Comparison of ENCODE assay signal across 16 cellular contexts in the genomic region with DNA sequence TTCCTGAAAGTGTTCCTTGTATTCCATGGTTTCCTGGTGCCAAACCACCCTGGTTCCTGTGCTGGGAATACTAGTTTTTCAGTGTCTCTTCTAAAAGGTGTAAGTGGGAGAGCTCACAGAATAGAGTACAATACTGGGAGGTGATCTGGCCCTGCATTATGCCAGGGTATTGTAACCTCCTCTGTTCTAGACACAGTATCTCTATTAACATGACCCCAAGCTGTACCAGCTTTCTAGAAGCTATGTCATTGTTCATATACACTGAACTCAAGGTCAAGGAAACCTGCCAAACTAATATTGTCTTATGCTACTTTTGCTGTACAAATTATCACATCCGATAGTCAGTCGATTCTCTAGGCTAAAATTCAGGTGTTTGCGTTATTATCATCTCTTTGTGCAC. TPM values are rescaled to one million over a fixed set of nuclear protein-coding genes. Genes with fewer than 3 reads are reported as not detected.
A peak's percentile ranks its signal among the peaks of the same experiment; 100 is the strongest.
DNase-seq lines count a peak whose midpoint lies in the region; TF ChIP-seq lines count a peak whose summit lies in the region.
"Had no signal": no experiment of that assay in that cellular context is flagged by ENCODE, and none has a peak within 500 bp of the region (broad histone marks: within the 10 kb centered on the region; RNA-seq: fewer than 3 reads in every experiment).

No MANE protein-coding gene starts in this region.

- H3K9me2 ChIP-seq in MM.1S (replicated peaks; ENCODE audit: insufficient read depth, low read length), result no peaks in the 10 kb centered on the region

- H4K20me1 ChIP-seq in MM.1S (ENCODE audit: insufficient read depth, low read length), result no peaks in the 10 kb centered on the region
- H4K20me1 ChIP-seq in neural progenitor cell (ENCODE audit: low read depth), result no peaks in the 10 kb centered on the region

- no peaks in the 10 kb centered on the region for H3K9me3 ChIP-seq in MM.1S (replicated peaks; ENCODE audit: insufficient read depth, low read length)
- no peaks in the 10 kb centered on the region for H3K9me3 ChIP-seq in vagina
- no peaks in the 10 kb centered on the region for H3K9me3 ChIP-seq in neural progenitor cell (ENCODE audit: low read depth)

- TF ChIP-seq POLR2A in vagina (IDR thresholded peaks at IDR 0.05), result no peak

- peaks cover 88% of the 10 kb centered on the region for H3K36me3 Mint-ChIP-seq in brain
- H3K36me3 Mint-ChIP-seq in nephron (ENCODE audit: low read depth), result peaks cover 65% of the 10 kb centered on the region
- peaks cover 44% of the 10 kb centered on the region for H3K36me3 Mint-ChIP-seq in neural progenitor cell
- H3K36me3 Mint-ChIP-seq: CD8-positive, alpha-beta T cell had no signal

- no peak overlapping the region for H3K9ac ChIP-seq in MM.1S (ENCODE audit: low read length)
- no peak overlapping the region for H3K9ac ChIP-seq in neural progenitor cell
- H3K9ac ChIP-seq: GM23248 had no signal

- no peak overlapping the region for H2AFZ ChIP-seq in MM.1S (ENCODE audit: low read length)
- no peak overlapping the region for H2AFZ ChIP-seq in neural progenitor cell (replicated peaks)
- H2AFZ ChIP-seq: GM23248 had no signal

- intact Hi-C loops in vagina (cut with DNase I), result no loop called here

- H3K79me2 ChIP-seq in MM.1S (ENCODE audit: low read length), result peaks cover 79% of the 10 kb centered on the region
- peaks cover 28% of the 10 kb centered on the region for H3K79me2 ChIP-seq in neural progenitor cell (ENCODE audit: low read depth)

- H3K4me3 Mint-ChIP-seq in brain (no peak overlapping the region), nephron (no peak overlapping the region), neural progenitor cell (no peak overlapping the region)
- H3K4me3 Mint-ChIP-seq: CD8-positive, alpha-beta T cell; H9 had no signal

- peak overlapping the region; percentile 93 for H3K27ac ChIP-seq in MM.1S (ENCODE audit: low read length)
- peak overlapping the region; percentile 81 for H3K27ac ChIP-seq in vagina
- no peak overlapping the region for H3K27ac ChIP-seq in neural progenitor cell
- H3K27ac ChIP-seq: GM23248 had no signal

- H3K4me1 Mint-ChIP-seq in brain, result peaks cover 84% of the 10 kb centered on the region
- H3K4me1 Mint-ChIP-seq in nephron, result peaks cover 79% of the 10 kb centered on the region
- peaks cover 63% of the 10 kb centered on the region for H3K4me1 Mint-ChIP-seq in neural progenitor cell

- H3K9me3 Mint-ChIP-seq in brain (peaks cover 0 to 22% (median 11%) of the 10 kb centered on the region in 5 experiments), nephron (no peaks in the 10 kb centered on the region), neural progenitor cell (peaks cover 2% of the 10 kb centered on the region)
- H3K9me3 Mint-ChIP-seq: CD8-positive, alpha-beta T cell; H9 had no signal

- H3K36me3 ChIP-seq in MM.1S (replicated peaks; ENCODE audit: insufficient read depth, low read length), result 0 out of 2 replicates have a peak, but pooled peaks cover 2% of the 10 kb centered on the region
- H3K36me3 ChIP-seq in vagina, result no peaks in the 10 kb centered on the region
- no peaks in the 10 kb centered on the region for H3K36me3 ChIP-seq in neural progenitor cell

- H3F3A ChIP-seq in MM.1S (ENCODE audit: insufficient read depth, low read length), result peaks cover 50% of the 10 kb centered on the region
- peaks cover 12% of the 10 kb centered on the region for H3F3A ChIP-seq in neural progenitor cell (ENCODE audit: low read depth)

- H3K27me3 ChIP-seq in MM.1S (replicated peaks; ENCODE audit: insufficient read depth, low read length) (no peaks in the 10 kb centered on the region), vagina (no peaks in the 10 kb centered on the region), neural progenitor cell (no peaks in the 10 kb centered on the region)

- no peak for TF ChIP-seq CTCF in MM.1S (IDR thresholded peaks at IDR 0.05; ENCODE audit: low read length)
- TF ChIP-seq CTCF in brain (conservative IDR thresholded peaks at IDR 0.05), result no peak
- TF ChIP-seq CTCF in nephron (IDR thresholded peaks at IDR 0.05; ENCODE audit: unreplicated experiment in 3 of 3), result no peak
- TF ChIP-seq CTCF in vagina (IDR thresholded peaks at IDR 0.05), result no peak
- no peak for TF ChIP-seq CTCF in neural progenitor cell (IDR thresholded peaks at IDR 0.05)
- no peak for TF ChIP-seq CTCF in GM10266 (IDR thresholded peaks at IDR 0.05; ENCODE audit: control insufficient read depth, insufficient read depth, low read depth, missing control alignments)

- H3K27me3 Mint-ChIP-seq in brain (no peaks in the 10 kb centered on the region), nephron (ENCODE audit: low read depth) (no peaks in the 10 kb centered on the region), neural progenitor cell (ENCODE audit: insufficient read depth, low read depth) (peaks cover 10% of the 10 kb centered on the region)

- no peak overlapping the region for H3K4me3 ChIP-seq in MM.1S (ENCODE audit: low read length)
- no peak overlapping the region for H3K4me3 ChIP-seq in vagina
- H3K4me3 ChIP-seq in neural progenitor cell, result no peak overlapping the region
- H3K4me3 ChIP-seq: GM23248 had no signal

- DNase-seq in MM.1S (no peak), vagina (ENCODE audit: extremely low spot score in 2 of 2) (no peak), nucleus accumbens (lab: John Stamatoyannopoulos, UW) (no peak), neural progenitor cell (ENCODE audit: low spot score) (no peak), GM10266 (ENCODE audit: extremely low spot score) (no peak)
- DNase-seq: CD8-positive, alpha-beta T cell; COR-L47; DMS153; DMS79 treated with DMSO at 0.1 percent for 48 hours; EL; GM23248; H9; IMR-90 had no signal

- H3K4me1 ChIP-seq in MM.1S (ENCODE audit: low read length) (peaks cover 93% of the 10 kb centered on the region), vagina (peaks cover 68% of the 10 kb centered on the region), neural progenitor cell (peaks cover 42% of the 10 kb centered on the region)

- H3K4me2 ChIP-seq in MM.1S (ENCODE audit: low read depth, low read length) (no peak overlapping the region), neural progenitor cell (no peak overlapping the region)

- H3K27ac Mint-ChIP-seq in brain (peak overlapping the region in 3 of 5 experiments; percentile 54 to 71 (median 65)), nephron (peak overlapping the region; percentile 38), neural progenitor cell (no peak overlapping the region)
- H3K27ac Mint-ChIP-seq: CD14-positive monocyte; CD8-positive, alpha-beta T cell; H9 had no signal

RNA-seq across cellular contexts. Expression of gene SETBP1, which starts 32.7 kb away (rescaled TPM):
- polyA plus RNA-seq in brain (ENCODE audit: insufficient read depth, low read depth, low replicate concordance), result 25.7 TPM
- total RNA-seq in vagina (38.1 TPM), neural progenitor cell (ENCODE audit: low replicate concordance) (12.0 and 14.4 TPM in 2 replicates)
